Comparison of ENCODE assay signal across 11 cellular contexts in the genomic region with DNA sequence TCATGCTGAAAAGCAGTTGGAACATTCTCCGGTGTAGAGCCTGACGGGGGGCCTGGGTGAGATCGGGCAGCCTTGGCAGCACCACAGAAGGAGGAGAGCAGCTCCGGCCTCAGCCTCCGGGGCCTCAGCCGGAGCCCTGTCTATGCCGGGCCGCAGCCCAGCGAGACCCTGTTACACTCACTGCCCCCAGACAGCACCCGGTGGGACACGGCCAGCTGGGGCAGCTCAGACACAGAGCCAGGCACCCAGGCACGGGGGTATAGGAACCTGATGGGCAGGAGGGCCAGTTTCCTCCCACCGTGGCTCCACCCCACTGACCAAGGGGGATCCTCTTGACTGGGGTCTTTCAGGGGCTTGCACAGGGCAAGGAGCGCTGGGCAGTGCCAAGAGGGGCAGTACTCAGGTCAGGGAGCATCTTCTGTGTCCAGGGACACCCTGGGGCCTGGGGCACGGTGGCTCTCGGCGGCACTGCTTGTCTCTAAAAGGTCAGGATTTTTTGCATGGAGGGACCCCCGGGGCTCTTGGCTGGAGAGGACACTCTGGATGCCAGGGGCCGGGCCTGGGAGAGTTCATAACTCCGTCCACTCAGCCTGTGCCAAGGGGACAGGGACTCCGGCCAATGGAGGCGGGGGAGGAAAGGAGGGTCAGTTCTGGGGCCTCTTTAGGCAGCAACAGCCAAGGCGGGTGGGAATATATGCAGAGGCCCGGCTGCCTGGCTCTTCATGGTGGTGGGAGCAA. TPM values are rescaled to one million over a fixed set of nuclear protein-coding genes. Genes with fewer than 3 reads are reported as not detected.
DNase-seq lines count a peak whose midpoint lies in the region; ATAC-seq and TF ChIP-seq lines count a peak whose summit lies in the region.
"Had no signal": no experiment of that assay in that cellular context is flagged by ENCODE, and none has a peak within 500 bp of the region (broad histone marks: within the 10 kb centered on the region; RNA-seq: fewer than 3 reads in every experiment).

No MANE protein-coding gene starts in this region.

- H3K27ac Mint-ChIP-seq in CD4-positive, alpha-beta memory T cell = peak overlapping the region in 5 of 7 donors; percentile 35 to 67 (median 53)
- peak overlapping the region; percentile 67 for H3K27ac Mint-ChIP-seq in chondrocyte (ENCODE audit: unreplicated experiment)

- H3K4me1 Mint-ChIP-seq in CD4-positive, alpha-beta memory T cell = peaks cover 15 to 28% (median 20%) of the 10 kb centered on the region in 4 donors
- peaks cover 45% of the 10 kb centered on the region for H3K4me1 Mint-ChIP-seq in chondrocyte (ENCODE audit: low read depth)

- intact Hi-C loops in CD4-positive, alpha-beta memory T cell (cut with micrococcal nuclease) = no loop called here
- intact Hi-C loops in stomach (cut with DNase I; ENCODE audit: low total_unique reads) = no loop called here

- CTCF ChIA-PET in CD4-positive, alpha-beta memory T cell (lab: Charles Lee; ENCODE audit: partially characterized antibody) = interaction anchor here (0.5 kb wide), 1 partner anchor 35 kb away, joined by 3 read pairs; no protein-coding TSS in a partner anchor

- no peak overlapping the region for H3K4me3 ChIP-seq in CD4-positive, alpha-beta memory T cell (ENCODE audit: low read length in 2 of 2)
- peak overlapping the region in 3 of 4 donors; percentile 2 to 13 (median 3) for H3K4me3 ChIP-seq in stomach
- H3K4me3 ChIP-seq: colonic mucosa had no signal

- TF ChIP-seq EP300 in stomach (IDR thresholded peaks at IDR 0.05) = no peak

- H3K27me3 Mint-ChIP-seq in CD4-positive, alpha-beta memory T cell = no peaks in the 10 kb centered on the region
- no peaks in the 10 kb centered on the region for H3K27me3 Mint-ChIP-seq in chondrocyte (ENCODE audit: low read depth)

- no peak for TF ChIP-seq POLR2A in stomach (IDR thresholded peaks at IDR 0.05)

- H3K4me1 ChIP-seq in CD4-positive, alpha-beta memory T cell (ENCODE audit: insufficient read depth, low read length) = peaks cover 26% of the 10 kb centered on the region
- H3K4me1 ChIP-seq in stomach = peaks cover 51 to 76% (median 67%) of the 10 kb centered on the region in 4 donors
- H3K4me1 ChIP-seq: colonic mucosa had no signal

- TF ChIP-seq CTCF in chondrocyte (IDR thresholded peaks at IDR 0.05) = no peak
- TF ChIP-seq CTCF in stomach (IDR thresholded peaks at IDR 0.05) = no peak

- peaks cover 0 to 26% of the 10 kb centered on the region in 2 donors for H3K36me3 Mint-ChIP-seq in CD4-positive, alpha-beta memory T cell
- peaks cover 6% of the 10 kb centered on the region for H3K36me3 Mint-ChIP-seq in chondrocyte (ENCODE audit: low read depth)

- H3K9me3 ChIP-seq in CD4-positive, alpha-beta memory T cell (ENCODE audit: control insufficient read depth in 1 of 2, low read length in 2 of 2) = no peaks in the 10 kb centered on the region
- no peaks in the 10 kb centered on the region for H3K9me3 ChIP-seq in stomach
- H3K9me3 ChIP-seq: colonic mucosa had no signal

- 62 to 75% (median 72%) methylated on average over 20 to 24 of the region's 24 CpGs for WGBS in stomach, 5 donors

- POLR2A ChIA-PET in CD4-positive, alpha-beta memory T cell (lab: Charles Lee; ENCODE audit: partially characterized antibody) = interaction anchor here (1.0 to 1.1 kb wide), 2 partner anchors 33 to 44 kb away, joined by 3 to 4 read pairs; no protein-coding TSS in a partner anchor

- H3K4me3 Mint-ChIP-seq in CD4-positive, alpha-beta memory T cell = no peak overlapping the region
- no peak overlapping the region for H3K4me3 Mint-ChIP-seq in chondrocyte (ENCODE audit: unreplicated experiment)

- H3K36me3 ChIP-seq in CD4-positive, alpha-beta memory T cell (ENCODE audit: insufficient read depth, low read length) = no peaks in the 10 kb centered on the region
- peaks cover 21 to 46% (median 37%) of the 10 kb centered on the region in 4 donors for H3K36me3 ChIP-seq in stomach

- H3K9me3 Mint-ChIP-seq in CD4-positive, alpha-beta memory T cell = no peaks in the 10 kb centered on the region
- H3K9me3 Mint-ChIP-seq in chondrocyte (ENCODE audit: low read depth) = no peaks in the 10 kb centered on the region

- no peak for ATAC-seq in HG02571 (IDR thresholded peaks at IDR 0.05; ENCODE audit: unreplicated experiment)

- H3K27me3 ChIP-seq in CD4-positive, alpha-beta memory T cell (ENCODE audit: insufficient read depth, low read length) = no peaks in the 10 kb centered on the region
- no peaks in the 10 kb centered on the region for H3K27me3 ChIP-seq in stomach
- H3K27me3 ChIP-seq: colonic mucosa had no signal

- no peak for DNase-seq in CD4-positive, alpha-beta memory T cell
- DNase-seq in chondrocyte (ENCODE audit: low spot score) (no peak), medulla oblongata (ENCODE audit: extremely low spot score) (peak; percentile 57), stomach (no peak), germinal center (ENCODE audit: low spot score) (no peak), NCI-H1694 treated with DMSO at 0.1 percent for 48 hours (lab: John Stamatoyannopoulos, UW) (no peak), HUDEP-2 (lab: John Stamatoyannopoulos, UW; ENCODE audit: unreplicated experiment in 76 of 76) (no peak)
- DNase-seq: colonic mucosa, NCI-H187, NCI-H774 had no signal

- H3K27ac ChIP-seq in CD4-positive, alpha-beta memory T cell (ENCODE audit: low read depth, low read length) = no peak overlapping the region
- peak overlapping the region in 4 of 5 donors; percentile 21 to 78 (median 47) for H3K27ac ChIP-seq in stomach
- H3K27ac ChIP-seq: colonic mucosa had no signal

RNA-seq across cellular contexts. Expression of gene INF2, which starts 9.4 kb away (rescaled TPM):
- 10 to 100 TPM; 93.1 to 96.8 TPM for total RNA-seq in CD4-positive, alpha-beta memory T cell
- polyA plus RNA-seq in CD4-positive, alpha-beta memory T cell = 10 to 100 TPM in 1 of 2 donors, 1 to 10 TPM in 1; 4.0 to 11.6 TPM
- total RNA-seq in chondrocyte (117 to 152 TPM (median 121 TPM) in 3 replicates), stomach (100 to 1,000 TPM in 4 of 5 donors, 10 to 100 TPM in 1; 45.9 to 385 (median 184) TPM)
- 100 to 1,000 TPM in 1 of 3 donors, 10 to 100 TPM in 2; 74.7 to 113 (median 90.3) TPM for polyA plus RNA-seq in stomach

RNA-seq across cellular contexts. Expression of gene ADSS1, which starts 25.2 kb away (rescaled TPM):
- 1 to 10 TPM; 1.5 TPM for total RNA-seq in CD4-positive, alpha-beta memory T cell
- 1 to 10 TPM in 1 of 2 donors, under 1 TPM in 1; 0.16 to 1.8 TPM for polyA plus RNA-seq in CD4-positive, alpha-beta memory T cell
- 7.1 to 9.9 TPM (median 7.9 TPM) in 3 replicates for total RNA-seq in chondrocyte
- total RNA-seq in stomach = 10 to 100 TPM in 1 of 5 donors, 1 to 10 TPM in 3, not detected in 1; 7.0 to 59.4 (median 7.6) TPM
- 10 to 100 TPM; 12.3 to 16.7 (median 14.5) TPM for polyA plus RNA-seq in stomach

RNA-seq across cellular contexts. Expression of gene SIVA1, which starts 54.1 kb away (rescaled TPM):
- 10 to 100 TPM; 69.3 to 80.2 TPM for total RNA-seq in CD4-positive, alpha-beta memory T cell
- polyA plus RNA-seq in CD4-positive, alpha-beta memory T cell = 100 to 1,000 TPM; 208 to 266 TPM
- 47.0 to 54.9 TPM (median 47.4 TPM) in 3 replicates for total RNA-seq in chondrocyte
- total RNA-seq in stomach = 100 to 1,000 TPM in 4 of 5 donors, 10 to 100 TPM in 1; 73.3 to 366 (median 252) TPM
- polyA plus RNA-seq in stomach = 100 to 1,000 TPM; 200 to 247 (median 213) TPM

Comparison
In these comparisons a context has a peak if more than half of its experiments do, and no peak if none do; other contexts are left out.
1. H3K4me3 ChIP-seq: peak in stomach (3 of 4); none in CD4-positive, alpha-beta memory T cell (0 of 2).